ENCODE assay signal across 32 cellular contexts in the genomic region with DNA sequence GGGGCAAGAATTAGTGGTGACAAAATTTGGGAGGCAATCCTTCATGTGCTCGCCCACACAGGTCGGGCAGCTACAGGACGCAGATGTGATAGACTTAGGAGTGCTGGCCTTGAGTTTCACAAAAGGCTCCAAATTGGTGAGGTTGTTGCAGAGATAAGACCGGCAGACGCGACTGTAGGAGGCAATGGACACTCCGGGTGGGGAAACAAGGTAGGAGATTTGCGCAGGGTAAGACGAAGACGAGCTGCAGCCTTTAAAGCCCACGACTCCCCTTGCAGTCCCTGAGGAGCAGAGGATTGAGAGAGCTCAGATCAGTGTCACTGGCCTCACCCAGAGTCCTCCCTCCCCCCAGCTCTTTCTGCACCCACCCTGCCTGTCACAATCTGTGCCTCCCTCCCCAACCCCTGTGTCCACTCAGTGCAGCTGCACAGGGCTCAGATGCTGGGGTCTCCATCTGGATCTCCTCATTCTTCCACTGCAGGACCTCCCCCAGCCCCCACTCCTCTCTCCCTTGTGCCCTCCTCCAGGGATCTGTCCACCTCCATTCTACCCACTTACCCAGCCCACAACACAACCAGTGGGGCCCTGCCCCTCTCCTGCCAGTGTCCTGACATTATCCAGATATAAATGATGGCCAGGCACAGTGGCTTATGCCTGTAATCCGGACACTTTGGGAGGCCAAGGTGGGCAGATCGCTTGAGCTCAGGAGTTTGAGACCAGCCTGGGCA. TPM values are rescaled to one million over a fixed set of nuclear protein-coding genes. Genes with fewer than 3 reads are reported as not detected.
"Had no signal": no experiment of that assay in that cellular context is flagged by ENCODE, and none has a peak within 500 bp of the region (broad histone marks: within the 10 kb centered on the region; RNA-seq: fewer than 3 reads in every experiment).

No MANE protein-coding gene starts in this region.

- H3K4me3 ChIP-seq: adrenal gland, body of pancreas, esophagus muscularis mucosa, gastrocnemius medialis, heart right ventricle had no signal

- H3K4me1 ChIP-seq: adrenal gland, body of pancreas, esophagus muscularis mucosa, foreskin keratinocyte, gastrocnemius medialis, heart right ventricle had no signal

- H3K27ac Mint-ChIP-seq: activated CD4-positive, alpha-beta memory T cell treated with anti-CD3 and anti-CD28 coated beads, Interleukin-2, amount 10 ng/mL, durations not matched to agents 7 days and 5 days; activated CD4-positive, alpha-beta T cell treated with anti-CD3 and anti-CD28 coated beads, Interleukin-2, amount 10 ng/mL, durations not matched to agents 7 days and 5 days; activated naive CD4-positive, alpha-beta T cell treated with anti-CD3 and anti-CD28 coated beads for 36 hours; activated naive CD4-positive, alpha-beta T cell treated with anti-CD3 and anti-CD28 coated beads, Interleukin-2, amount 50 U/mL, for 24 hours; activated naive CD8-positive, alpha-beta T cell treated with anti-CD3 and anti-CD28 coated beads for 36 hours; activated naive CD8-positive, alpha-beta T cell treated with anti-CD3 and anti-CD28 coated beads, Interleukin-2, amount 50 U/mL, for 24 hours; activated T-cell treated with anti-CD3 and anti-CD28 coated beads, Interleukin-2, amount 50 U/mL, for 24 hours; activated T-cell treated with anti-CD3 and anti-CD28 coated beads, Interleukin-2, amount 50 U/mL, for 72 hours; effector memory CD8-positive, alpha-beta T cell; WTC11 had no signal

- H3K9me3 Mint-ChIP-seq: activated CD4-positive, alpha-beta memory T cell treated with anti-CD3 and anti-CD28 coated beads, Interleukin-2, amount 10 ng/mL, durations not matched to agents 7 days and 5 days; activated CD4-positive, alpha-beta T cell treated with anti-CD3 and anti-CD28 coated beads, Interleukin-2, amount 10 ng/mL, durations not matched to agents 7 days and 5 days; activated naive CD4-positive, alpha-beta T cell treated with anti-CD3 and anti-CD28 coated beads for 36 hours; activated naive CD4-positive, alpha-beta T cell treated with anti-CD3 and anti-CD28 coated beads, Interleukin-2, amount 50 U/mL, for 24 hours; activated naive CD8-positive, alpha-beta T cell treated with anti-CD3 and anti-CD28 coated beads for 36 hours; activated naive CD8-positive, alpha-beta T cell treated with anti-CD3 and anti-CD28 coated beads, Interleukin-2, amount 50 U/mL, for 24 hours; activated T-cell treated with anti-CD3 and anti-CD28 coated beads, Interleukin-2, amount 50 U/mL, for 24 hours; activated T-cell treated with anti-CD3 and anti-CD28 coated beads, Interleukin-2, amount 50 U/mL, for 72 hours; effector memory CD8-positive, alpha-beta T cell; WTC11 had no signal

- DNase-seq: activated CD4-positive, alpha-beta memory T cell treated with anti-CD3 and anti-CD28 coated beads, Interleukin-2, amount 10 ng/mL, durations not matched to agents 7 days and 5 days; activated CD4-positive, alpha-beta T cell treated with anti-CD3 and anti-CD28 coated beads for 1 hour; activated CD4-positive, alpha-beta T cell treated with anti-CD3 and anti-CD28 coated beads for 4 hours; activated CD4-positive, alpha-beta T cell treated with anti-CD3 and anti-CD28 coated beads, Interleukin-2, amount 10 ng/mL, durations not matched to agents 7 days and 5 days; activated CD4-positive, alpha-beta T cell treated with anti-CD3 and anti-CD28 coated beads, Interleukin-2, amount 50 U/mL, for 4 hours; activated CD8-positive, alpha-beta memory T cell treated with anti-CD3 and anti-CD28 coated beads, Interleukin-2, amount 50 U/mL, for 48 hours; activated naive CD4-positive, alpha-beta T cell treated with anti-CD3 and anti-CD28 coated beads for 36 hours; activated naive CD8-positive, alpha-beta T cell treated with anti-CD3 and anti-CD28 coated beads for 36 hours; activated naive CD8-positive, alpha-beta T cell treated with anti-CD3 and anti-CD28 coated beads, Interleukin-2, amount 50 U/mL, for 24 hours; activated T-cell treated with anti-CD3 and anti-CD28 coated beads for 4 hours; activated T-cell treated with anti-CD3 and anti-CD28 coated beads, Interleukin-2, amount 50 U/mL, for 24 hours; activated T-cell treated with anti-CD3 and anti-CD28 coated beads, Interleukin-2, amount 50 U/mL, for 72 hours; adrenal gland; amygdala; aorta; body of pancreas; caudate nucleus; cortex of kidney; dermis blood vessel endothelial cell; effector CD4-positive, alpha-beta T cell; effector memory CD8-positive, alpha-beta T cell; erythroblast; foreskin keratinocyte; gastrocnemius medialis; heart right ventricle; T-helper 2 cell had no signal

- H3K36me3 ChIP-seq: adrenal gland, esophagus muscularis mucosa, gastrocnemius medialis, heart right ventricle had no signal

- H3K9me3 ChIP-seq: adrenal gland, body of pancreas, esophagus muscularis mucosa, gastrocnemius medialis, heart right ventricle had no signal

- H3K27me3 ChIP-seq: body of pancreas had no signal

- H3K27ac ChIP-seq: adrenal gland, body of pancreas, esophagus muscularis mucosa, foreskin keratinocyte, gastrocnemius medialis, heart right ventricle had no signal

- H3K4me3 Mint-ChIP-seq: activated CD4-positive, alpha-beta memory T cell treated with anti-CD3 and anti-CD28 coated beads, Interleukin-2, amount 10 ng/mL, durations not matched to agents 7 days and 5 days; activated CD4-positive, alpha-beta T cell treated with anti-CD3 and anti-CD28 coated beads, Interleukin-2, amount 10 ng/mL, durations not matched to agents 7 days and 5 days; activated naive CD4-positive, alpha-beta T cell treated with anti-CD3 and anti-CD28 coated beads for 36 hours; activated naive CD4-positive, alpha-beta T cell treated with anti-CD3 and anti-CD28 coated beads, Interleukin-2, amount 50 U/mL, for 24 hours; activated naive CD8-positive, alpha-beta T cell treated with anti-CD3 and anti-CD28 coated beads for 36 hours; activated naive CD8-positive, alpha-beta T cell treated with anti-CD3 and anti-CD28 coated beads, Interleukin-2, amount 50 U/mL, for 24 hours; activated T-cell treated with anti-CD3 and anti-CD28 coated beads, Interleukin-2, amount 50 U/mL, for 24 hours; activated T-cell treated with anti-CD3 and anti-CD28 coated beads, Interleukin-2, amount 50 U/mL, for 72 hours; effector memory CD8-positive, alpha-beta T cell; WTC11 had no signal

- H3K36me3 Mint-ChIP-seq: activated naive CD4-positive, alpha-beta T cell treated with anti-CD3 and anti-CD28 coated beads, Interleukin-2, amount 50 U/mL, for 24 hours; activated naive CD8-positive, alpha-beta T cell treated with anti-CD3 and anti-CD28 coated beads for 36 hours; WTC11 had no signal

- ATAC-seq: activated naive CD8-positive, alpha-beta T cell treated with anti-CD3 and anti-CD28 coated beads, Interleukin-2, amount 50 U/mL, for 24 hours; activated T-cell treated with anti-CD3 and anti-CD28 coated beads, Interleukin-2, amount 50 U/mL, for 72 hours; body of pancreas; effector memory CD8-positive, alpha-beta T cell; foreskin keratinocyte; gastrocnemius medialis; heart right ventricle; WTC11 had no signal

- H3K4me1 Mint-ChIP-seq: activated CD4-positive, alpha-beta memory T cell treated with anti-CD3 and anti-CD28 coated beads, Interleukin-2, amount 10 ng/mL, durations not matched to agents 7 days and 5 days; activated CD4-positive, alpha-beta T cell treated with anti-CD3 and anti-CD28 coated beads, Interleukin-2, amount 10 ng/mL, durations not matched to agents 7 days and 5 days; activated naive CD4-positive, alpha-beta T cell treated with anti-CD3 and anti-CD28 coated beads, Interleukin-2, amount 50 U/mL, for 24 hours; activated naive CD8-positive, alpha-beta T cell treated with anti-CD3 and anti-CD28 coated beads for 36 hours; activated naive CD8-positive, alpha-beta T cell treated with anti-CD3 and anti-CD28 coated beads, Interleukin-2, amount 50 U/mL, for 24 hours; WTC11 had no signal

- FAIRE-seq: colon had no signal

RNA-seq across cellular contexts. Expression of gene LYPD4, which starts 6.3 kb away (rescaled TPM):
- total RNA-seq: activated CD4-positive, alpha-beta memory T cell treated with anti-CD3 and anti-CD28 coated beads, Interleukin-2, amount 10 ng/mL, durations not matched to agents 7 days and 5 days; activated CD4-positive, alpha-beta T cell treated with anti-CD3 and anti-CD28 coated beads, Interleukin-2, amount 10 ng/mL, durations not matched to agents 7 days and 5 days; activated naive CD4-positive, alpha-beta T cell treated with anti-CD3 and anti-CD28 coated beads for 36 hours; activated naive CD8-positive, alpha-beta T cell treated with anti-CD3 and anti-CD28 coated beads for 36 hours; activated T-cell treated with anti-CD3 and anti-CD28 coated beads, Interleukin-2, amount 50 U/mL, for 72 hours; adrenal gland; aorta; body of pancreas; chondrocyte; dermis blood vessel endothelial cell; esophagus muscularis mucosa; foreskin keratinocyte; gastrocnemius medialis; heart right ventricle; T-helper 1 cell treated with Interleukin-12 subunit alpha and Interleukin-12 subunit beta and Interleukin-4 antibody, amounts not matched to agents 30 ng/mL and 1 ng/mL, for 36 hours; WTC11 had no signal
- polyA plus RNA-seq: aorta, foreskin keratinocyte, heart right ventricle had no signal

RNA-seq across cellular contexts. Expression of gene DMRTC2, which starts 6.7 kb away (rescaled TPM):
- total RNA-seq: activated CD4-positive, alpha-beta memory T cell treated with anti-CD3 and anti-CD28 coated beads, Interleukin-2, amount 10 ng/mL, durations not matched to agents 7 days and 5 days; activated CD4-positive, alpha-beta T cell treated with anti-CD3 and anti-CD28 coated beads, Interleukin-2, amount 10 ng/mL, durations not matched to agents 7 days and 5 days; activated naive CD4-positive, alpha-beta T cell treated with anti-CD3 and anti-CD28 coated beads for 36 hours; activated naive CD8-positive, alpha-beta T cell treated with anti-CD3 and anti-CD28 coated beads for 36 hours; activated T-cell treated with anti-CD3 and anti-CD28 coated beads, Interleukin-2, amount 50 U/mL, for 72 hours; adrenal gland; aorta; body of pancreas; chondrocyte; dermis blood vessel endothelial cell; esophagus muscularis mucosa; foreskin keratinocyte; gastrocnemius medialis; heart right ventricle; T-helper 1 cell treated with Interleukin-12 subunit alpha and Interleukin-12 subunit beta and Interleukin-4 antibody, amounts not matched to agents 30 ng/mL and 1 ng/mL, for 36 hours; WTC11 had no signal
- polyA plus RNA-seq: adrenal gland, aorta, foreskin keratinocyte, heart right ventricle had no signal

RNA-seq across cellular contexts. Expression of gene CD79A, which starts 38.9 kb away (rescaled TPM):
- total RNA-seq: body of pancreas, chondrocyte had no signal

RNA-seq across cellular contexts. Expression of gene CEACAM3, which starts 41.8 kb away (rescaled TPM):
- total RNA-seq: activated CD4-positive, alpha-beta memory T cell treated with anti-CD3 and anti-CD28 coated beads, Interleukin-2, amount 10 ng/mL, durations not matched to agents 7 days and 5 days; activated CD4-positive, alpha-beta T cell treated with anti-CD3 and anti-CD28 coated beads, Interleukin-2, amount 10 ng/mL, durations not matched to agents 7 days and 5 days; activated naive CD4-positive, alpha-beta T cell treated with anti-CD3 and anti-CD28 coated beads for 36 hours; activated naive CD8-positive, alpha-beta T cell treated with anti-CD3 and anti-CD28 coated beads for 36 hours; activated T-cell treated with anti-CD3 and anti-CD28 coated beads, Interleukin-2, amount 50 U/mL, for 72 hours; body of pancreas; chondrocyte; dermis blood vessel endothelial cell; foreskin keratinocyte; gastrocnemius medialis; T-helper 1 cell treated with Interleukin-12 subunit alpha and Interleukin-12 subunit beta and Interleukin-4 antibody, amounts not matched to agents 30 ng/mL and 1 ng/mL, for 36 hours; WTC11 had no signal
- polyA plus RNA-seq: aorta, foreskin keratinocyte, heart right ventricle had no signal
